17 cellular contexts compared by ENCODE assay signal in genomic region chr5:1771149-1772065, GRCh38. TPM values are rescaled to one million over a fixed set of nuclear protein-coding genes. Genes with fewer than 3 reads are reported as not detected.
DNase-seq lines count a peak whose midpoint lies in the region; ATAC-seq and TF ChIP-seq lines count a peak whose summit lies in the region.
"Had no signal": no experiment of that assay in that cellular context is flagged by ENCODE, and none has a peak within 500 bp of the region (broad histone marks: within the 10 kb centered on the region; RNA-seq: fewer than 3 reads in every experiment).

No MANE protein-coding gene starts in this region.

- no peak overlapping the region for H3K23ac ChIP-seq in neuronal stem cell (ENCODE audit: low read depth, low read length, poor library complexity)

- H3K18ac ChIP-seq in neuronal stem cell (ENCODE audit: low read length) = no peak overlapping the region

- peaks cover 0 to 3% (median 0%) of the 10 kb centered on the region in 7 donors for H3K9me3 Mint-ChIP-seq in CD14-positive monocyte

- H3K9me3 ChIP-seq in neuronal stem cell (replicated peaks in 1 of 2; ENCODE audit: control insufficient read depth in 2 of 2, insufficient read depth in 1 of 2, low read depth in 1 of 2, low read length in 2 of 2) = peaks cover 0 to 22% of the 10 kb centered on the region in 2 donors
- no peaks in the 10 kb centered on the region for H3K9me3 ChIP-seq in adrenal gland (replicated peaks in 1 of 3)
- H3K9me3 ChIP-seq: BLaER1 treated with 17β-estradiol and CSF1 and Interleukin-3, amounts not matched to agents 10 nM and 100 nM had no signal

- H3K27me3 Mint-ChIP-seq in CD14-positive monocyte (ENCODE audit: low read depth in 3 of 3) = peaks cover 10 to 17% (median 11%) of the 10 kb centered on the region in 3 donors

- no peak overlapping the region for H3K4ac ChIP-seq in neuronal stem cell (ENCODE audit: low read length)

- TF ChIP-seq POLR2A in adrenal gland (IDR thresholded peaks at IDR 0.05) (no peak), lower leg skin (IDR thresholded peaks at IDR 0.05) (no peak)

- no peaks in the 10 kb centered on the region for H3K36me3 Mint-ChIP-seq in CD14-positive monocyte

- H3K4me2 ChIP-seq in neuronal stem cell (ENCODE audit: insufficient read depth, low read length, poor library complexity, severe bottlenecking) = no peak overlapping the region
- H3K4me2 ChIP-seq: BLaER1 treated with 17β-estradiol and CSF1 and Interleukin-3, amounts not matched to agents 10 nM and 100 nM had no signal

- H3K27ac ChIP-seq in neuronal stem cell (replicated peaks; ENCODE audit: low read length) (no peak overlapping the region), adrenal gland (no peak overlapping the region)
- H3K27ac ChIP-seq: 22Rv1; BLaER1 treated with 17β-estradiol and CSF1 and Interleukin-3, amounts not matched to agents 10 nM and 100 nM had no signal

- no peak overlapping the region for H2AFZ ChIP-seq in neuronal stem cell (ENCODE audit: low read length)

- H2BK120ac ChIP-seq in neuronal stem cell (ENCODE audit: low read depth, low read length) = no peak overlapping the region

- H4K8ac ChIP-seq in neuronal stem cell (ENCODE audit: low read depth, low read length) = peak overlapping the region; percentile 86

- H2BK15ac ChIP-seq in neuronal stem cell (ENCODE audit: low read length) = no peak overlapping the region

- peak overlapping the region; percentile 48 for H2BK5ac ChIP-seq in neuronal stem cell (ENCODE audit: low read length)

- no peaks in the 10 kb centered on the region for H3K79me1 ChIP-seq in neuronal stem cell (ENCODE audit: low read depth, low read length)

- no peak overlapping the region for H2BK12ac ChIP-seq in neuronal stem cell (ENCODE audit: low read length)

- H3K36me3 ChIP-seq in neuronal stem cell (replicated peaks in 1 of 2; ENCODE audit: control insufficient read depth in 2 of 2, insufficient read depth in 2 of 2, low read length in 2 of 2) (no peaks in the 10 kb centered on the region), adrenal gland (replicated peaks in 1 of 2) (no peaks in the 10 kb centered on the region)
- H3K36me3 ChIP-seq: BLaER1 treated with 17β-estradiol and CSF1 and Interleukin-3, amounts not matched to agents 10 nM and 100 nM had no signal

- H3K4me3 ChIP-seq in neuronal stem cell (ENCODE audit: low read length in 2 of 2) (peak overlapping the region in 1 of 2 donors; percentile 53), adrenal gland (no peak overlapping the region), lower leg skin (ENCODE audit: low read depth, poor library complexity, severe bottlenecking) (no peak overlapping the region)
- H3K4me3 ChIP-seq: BLaER1 treated with 17β-estradiol and CSF1 and Interleukin-3, amounts not matched to agents 10 nM and 100 nM had no signal

- peak overlapping the region in 1 of 2 donors; percentile 9 for H3K4me3 Mint-ChIP-seq in CD14-positive monocyte

- H3K4me1 Mint-ChIP-seq in CD14-positive monocyte = no peaks in the 10 kb centered on the region

- peak overlapping the region; percentile 61 for H2AK5ac ChIP-seq in neuronal stem cell (ENCODE audit: low read depth, low read length)

- intact Hi-C loops in CD14-positive monocyte (cut with micrococcal nuclease) = no loop called here
- intact Hi-C loops in adrenal gland (cut with DNase I) = no loop called here
- intact Hi-C loops in lower leg skin (cut with DNase I; ENCODE audit: low total_unique reads) = no loop called here

- ATAC-seq in HG03097 (IDR thresholded peaks at IDR 0.05; ENCODE audit: low FRiP score, unreplicated experiment) = no peak
- ATAC-seq: SK-N-SH treated with all-trans-retinoic acid at 6 μM for 48 hours had no signal

- no peak overlapping the region for H3K14ac ChIP-seq in neuronal stem cell (ENCODE audit: low read length)

- H3K9ac ChIP-seq in neuronal stem cell (ENCODE audit: low read depth, low read length, poor library complexity) = no peak overlapping the region
- H3K9ac ChIP-seq: BLaER1 treated with 17β-estradiol and CSF1 and Interleukin-3, amounts not matched to agents 10 nM and 100 nM had no signal

- WGBS in neuronal stem cell (ENCODE audit: extremely low coverage in 2 of 2, insufficient read length in 2 of 2, insufficient replicate concordance in 1 of 2), 2 donors = no CpG with 5 or more reads among the region's 20 CpGs
- 68 to 71% (median 69%) methylated on average over 13 to 20 of the region's 20 CpGs for WGBS in adrenal gland, 4 donors
- WGBS in lower leg skin, 2 donors = 65 to 73% methylated on average over 14 to 20 of the region's 20 CpGs

- H3K4me1 ChIP-seq in neuronal stem cell (ENCODE audit: control insufficient read depth in 2 of 2, insufficient read depth in 1 of 2, low read depth in 1 of 2, low read length in 2 of 2) = peaks cover 8 to 9% of the 10 kb centered on the region in 2 donors
- H3K4me1 ChIP-seq in adrenal gland (replicated peaks in 1 of 2) = no peaks in the 10 kb centered on the region

- H3K27ac Mint-ChIP-seq in CD14-positive monocyte = no peak overlapping the region

- H3K27me3 ChIP-seq in neuronal stem cell (ENCODE audit: control insufficient read depth in 3 of 3, insufficient read depth in 3 of 3, low read depth in 1 of 3, low read length in 3 of 3) (no peaks in the 10 kb centered on the region), adrenal gland (no peaks in the 10 kb centered on the region)
- H3K27me3 ChIP-seq: BLaER1 treated with 17β-estradiol and CSF1 and Interleukin-3, amounts not matched to agents 10 nM and 100 nM had no signal

- no peak for TF ChIP-seq CTCF in CD14-positive monocyte (IDR thresholded peaks at IDR 0.05)
- TF ChIP-seq CTCF in adrenal gland (IDR thresholded peaks at IDR 0.05) = no peak
- no peak for TF ChIP-seq CTCF in lower leg skin (IDR thresholded peaks at IDR 0.05)

- DNase-seq in DMS79 treated with DMSO at 0.1 percent for 48 hours (lab: John Stamatoyannopoulos, UW) (peak; percentile 37), DMS79 (lab: John Stamatoyannopoulos, UW) (no peak), CD14-positive monocyte (ENCODE audit: low spot score) (peak; percentile 35), NCI-H748 (lab: John Stamatoyannopoulos, UW; ENCODE audit: unreplicated experiment) (peak; percentile 87), neuronal stem cell (ENCODE audit: low spot score) (no peak), adrenal gland (no peak), lower leg skin (ENCODE audit: low spot score in 2 of 2) (no peak)
- DNase-seq: KBM-7, NCI-H1048, NCI-H1694, NCI-H2171 treated with DMSO at 0.1 percent for 48 hours, NCI-H524, SHP77 had no signal

- H4K91ac ChIP-seq in neuronal stem cell (ENCODE audit: low read depth, low read length, poor library complexity) = no peak overlapping the region

RNA-seq across cellular contexts. Expression of gene MRPL36, which starts 28.2 kb away (rescaled TPM):
- 10 to 100 TPM; 65.9 to 81.7 TPM for polyA plus RNA-seq in CD14-positive monocyte
- 54.5 TPM for polyA plus RNA-seq in neuronal stem cell (2013, experiment 1 of 2)
- polyA plus RNA-seq in neuronal stem cell (2013, experiment 2 of 2) = 56.1 TPM
- 10 to 100 TPM; 23.3 to 97.4 (median 52.9) TPM for total RNA-seq in adrenal gland
- polyA plus RNA-seq in adrenal gland = 10 to 100 TPM; 57.4 to 93.0 (median 67.0) TPM
- total RNA-seq in lower leg skin = 10 to 100 TPM; 34.6 to 59.4 (median 42.6) TPM

RNA-seq across cellular contexts. Expression of gene NDUFS6, which starts 29.8 kb away (rescaled TPM):
- polyA plus RNA-seq in CD14-positive monocyte (10 to 100 TPM; 62.2 to 62.3 TPM), adrenal gland (10 to 100 TPM; 32.3 to 58.6 (median 58.5) TPM)
- polyA plus RNA-seq in neuronal stem cell (2013, experiment 1 of 2) = 149 TPM
- 147 TPM for polyA plus RNA-seq in neuronal stem cell (2013, experiment 2 of 2)
- total RNA-seq in adrenal gland (10 to 100 TPM; 23.3 to 75.8 (median 36.8) TPM), lower leg skin (10 to 100 TPM; 22.0 to 86.9 (median 49.7) TPM)

Comparison
In these comparisons a context has a peak if more than half of its experiments do, and no peak if none do; other contexts are left out.
1. DNase-seq: peak in DMS79 treated with DMSO at 0.1 percent for 48 hours (single experiment), CD14-positive monocyte (single experiment) and NCI-H748 (single experiment); none in DMS79 (single experiment), neuronal stem cell (single experiment), adrenal gland (0 of 7) and lower leg skin (0 of 2).